ENCODE assay signal across 21 cellular contexts in genomic region chr1:195960580-195960979, GRCh38.
"Had no signal": no experiment of that assay in that cellular context is flagged by ENCODE, and none has a peak within 500 bp of the region (broad histone marks: within the 10 kb centered on the region; RNA-seq: fewer than 3 reads in every experiment).

No MANE protein-coding gene starts in this region.

- H3K27me3 ChIP-seq: neutrophil, pancreas, right atrium auricular region, upper lobe of left lung had no signal

- H3K36me3 ChIP-seq: neutrophil, pancreas, right atrium auricular region, upper lobe of left lung had no signal

- H3K9me3 Mint-ChIP-seq: activated naive CD4-positive, alpha-beta T cell treated with anti-CD3 and anti-CD28 coated beads, Interleukin-2, amount 50 U/mL, for 24 hours; brain; dendritic cell treated with granulocyte-macrophage colony-stimulating factor and Interleukin-4, amounts not matched to agents 40 ng/mL and 50 ng/mL, for 4 days had no signal

- H3K27ac ChIP-seq: neutrophil, pancreas, psoas muscle, right atrium auricular region, upper lobe of left lung, VCaP had no signal

- H3K4me3 Mint-ChIP-seq: activated CD8-positive, alpha-beta T cell treated with anti-CD3 and anti-CD28 coated beads, Interleukin-2, amount 10 ng/mL, durations not matched to agents 7 days and 5 days; activated naive CD4-positive, alpha-beta T cell treated with anti-CD3 and anti-CD28 coated beads, Interleukin-2, amount 50 U/mL, for 24 hours; brain; dendritic cell treated with granulocyte-macrophage colony-stimulating factor and Interleukin-4, amounts not matched to agents 40 ng/mL and 50 ng/mL, for 4 days; natural killer cell had no signal

- H3K4me1 Mint-ChIP-seq: activated naive CD4-positive, alpha-beta T cell treated with anti-CD3 and anti-CD28 coated beads, Interleukin-2, amount 50 U/mL, for 24 hours; natural killer cell had no signal

- H3K9me3 ChIP-seq: neutrophil, pancreas, psoas muscle, right atrium auricular region, upper lobe of left lung had no signal

- DNase-seq: activated CD4-positive, alpha-beta T cell treated with anti-CD3 and anti-CD28 coated beads for 1 hour; activated CD4-positive, alpha-beta T cell treated with anti-CD3 and anti-CD28 coated beads, Interleukin-2, amount 50 U/mL, for 1 hour; activated CD8-positive, alpha-beta T cell treated with anti-CD3 and anti-CD28 coated beads, Interleukin-2, amount 10 ng/mL, durations not matched to agents 7 days and 5 days; activated gamma-delta T cell treated with Interleukin-2 at 50 U/mL for 16 hours; anterior cingulate cortex; effector CD4-positive, alpha-beta T cell; midbrain; natural killer cell; pancreas; psoas muscle; stimulated activated CD4-positive, alpha-beta T cell treated with anti-CD3 and anti-CD28 coated beads, Interleukin-4, amount 100 ng/mL, for 24 hours; stimulated activated naive CD4-positive, alpha-beta T cell treated with Interleukin-2 at 50 U/mL for 16 hours; upper lobe of left lung had no signal

- ATAC-seq: activated CD8-positive, alpha-beta T cell treated with anti-CD3 and anti-CD28 coated beads, Interleukin-2, amount 10 ng/mL, durations not matched to agents 7 days and 5 days; left lobe of liver; natural killer cell; pancreas; psoas muscle had no signal

- H3K4me1 ChIP-seq: pancreas, psoas muscle, right atrium auricular region, upper lobe of left lung had no signal

- H3K27me3 Mint-ChIP-seq: activated naive CD4-positive, alpha-beta T cell treated with anti-CD3 and anti-CD28 coated beads, Interleukin-2, amount 50 U/mL, for 24 hours; dendritic cell treated with granulocyte-macrophage colony-stimulating factor and Interleukin-4, amounts not matched to agents 40 ng/mL and 50 ng/mL, for 4 days had no signal

- H3K36me3 Mint-ChIP-seq: activated naive CD4-positive, alpha-beta T cell treated with anti-CD3 and anti-CD28 coated beads, Interleukin-2, amount 50 U/mL, for 24 hours; brain; natural killer cell had no signal

- H3K27ac Mint-ChIP-seq: activated CD8-positive, alpha-beta T cell treated with anti-CD3 and anti-CD28 coated beads, Interleukin-2, amount 10 ng/mL, durations not matched to agents 7 days and 5 days; activated naive CD4-positive, alpha-beta T cell treated with anti-CD3 and anti-CD28 coated beads, Interleukin-2, amount 50 U/mL, for 24 hours; brain; dendritic cell treated with granulocyte-macrophage colony-stimulating factor and Interleukin-4, amounts not matched to agents 40 ng/mL and 50 ng/mL, for 4 days; natural killer cell had no signal

- H3K4me3 ChIP-seq: lung, pancreas, psoas muscle, right atrium auricular region, upper lobe of left lung had no signal
